In the genomic region with DNA sequence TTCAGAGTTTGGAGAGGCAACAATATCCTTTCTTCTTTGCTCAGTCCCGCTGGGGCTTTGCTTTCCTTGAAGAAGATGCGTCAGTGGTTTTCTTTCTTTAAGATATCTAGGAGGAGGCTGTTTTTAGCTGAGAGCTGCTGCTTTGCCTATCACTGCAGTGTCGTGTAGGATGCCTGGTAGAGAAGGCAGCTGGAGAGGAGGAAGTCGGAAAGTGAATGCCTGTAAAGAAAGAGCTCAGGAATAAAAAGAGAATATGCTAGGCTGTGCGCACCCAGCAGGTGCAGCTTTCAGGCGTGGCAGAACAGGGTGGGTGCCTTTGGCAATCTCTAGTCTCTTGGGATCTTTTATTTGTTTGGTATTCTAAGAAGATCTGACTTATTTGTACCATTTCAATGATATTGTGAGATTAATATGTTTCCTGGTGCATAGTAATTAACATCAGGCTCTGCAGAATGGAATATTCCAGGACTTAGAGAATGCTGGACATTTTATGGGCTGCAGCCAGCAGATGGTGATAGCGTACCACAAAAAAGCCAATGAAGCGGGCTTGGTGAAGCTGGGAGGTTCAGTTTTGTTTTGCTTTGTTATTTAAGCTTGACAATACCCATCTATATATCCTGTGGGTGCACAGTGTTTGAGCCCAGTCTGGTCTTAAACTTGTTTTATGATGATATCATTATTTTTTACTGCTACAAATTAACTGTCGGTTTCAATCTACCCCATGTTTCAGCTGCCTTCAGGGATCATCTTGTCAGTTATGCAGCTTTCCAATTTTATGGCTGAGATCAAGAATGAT, we compare ENCODE assay signal across 8 cellular contexts. TPM values are rescaled to one million over a fixed set of nuclear protein-coding genes. Genes with fewer than 3 reads are reported as not detected.
DNase-seq lines count a peak whose midpoint lies in the region; ATAC-seq and TF ChIP-seq lines count a peak whose summit lies in the region.

No MANE protein-coding gene starts in this region.

- peaks cover 2% of the 10 kb centered on the region for H3K9me3 Mint-ChIP-seq in glutamatergic neuron (ENCODE audit: unreplicated experiment)

- H3K36me3 Mint-ChIP-seq in glutamatergic neuron (ENCODE audit: unreplicated experiment) = no peaks in the 10 kb centered on the region

- ATAC-seq in GM19438 (IDR thresholded peaks at IDR 0.05; ENCODE audit: low read depth, unreplicated experiment) (peak; percentile 86), HG03558 (IDR thresholded peaks at IDR 0.05; ENCODE audit: extremely low read depth, unreplicated experiment) (peak; percentile 56)

- no peak overlapping the region for H3K4me3 Mint-ChIP-seq in glutamatergic neuron (ENCODE audit: unreplicated experiment)

- peaks cover 13% of the 10 kb centered on the region for H3K4me1 Mint-ChIP-seq in glutamatergic neuron (ENCODE audit: low read depth, unreplicated experiment)

- DNase-seq in DMS53 (lab: John Stamatoyannopoulos, UW) (peak; percentile 84), NCI-H774 (lab: John Stamatoyannopoulos, UW) (peak; percentile 46), glutamatergic neuron (peak; percentile 74), pons (ENCODE audit: low spot score) (peak; percentile 88)
- peak; percentile 20 for DNase-seq in activated naive CD4-positive, alpha-beta T cell treated with anti-CD3 and anti-CD28 coated beads, Interleukin-2, amount 50 U/mL, for 16 hours
- DNase-seq in activated CD4-positive, CD25-positive, alpha-beta regulatory T cell treated with anti-CD3 and anti-CD28 coated beads, Interleukin-2, amount 50 U/mL, for 72 hours = no peak

- peak; percentile 62 for TF ChIP-seq CTCF in glutamatergic neuron (IDR thresholded peaks at IDR 0.05; ENCODE audit: partially characterized antibody, unreplicated experiment)

- peaks cover 1% of the 10 kb centered on the region for H3K27me3 Mint-ChIP-seq in glutamatergic neuron (ENCODE audit: unreplicated experiment)

- no peak overlapping the region for H3K27ac Mint-ChIP-seq in glutamatergic neuron (ENCODE audit: unreplicated experiment)

RNA-seq across cellular contexts. Expression of a gene that starts 34.9 kb away (rescaled TPM):
- not detected for total RNA-seq in glutamatergic neuron (ENCODE audit: unreplicated experiment)
